1 cellular context compared by ENCODE assay signal in the genomic region with DNA sequence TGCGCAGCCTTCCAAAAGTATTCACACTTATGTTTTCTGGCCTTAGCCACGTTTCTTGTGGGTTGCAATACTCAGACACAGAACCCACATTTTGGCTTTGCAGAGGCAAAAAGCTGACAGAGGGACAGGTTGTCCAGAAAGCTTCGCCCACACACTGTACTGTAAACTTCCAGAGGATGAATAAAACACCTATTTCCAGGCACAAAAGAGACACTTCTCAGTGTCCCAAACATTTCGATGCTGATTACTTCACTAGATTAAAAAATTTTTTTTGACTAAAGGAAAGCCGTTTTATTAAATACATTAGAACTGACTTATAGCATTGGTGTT.
TF ChIP-seq lines count a peak whose summit lies in the region.

No MANE protein-coding gene starts in this region.

TF ChIP-seq in GM23338, 12 proteins besides CTCF, POLR2A, EP300 and RAD21 (continued from another document):
- TF ChIP-seq STAT1 (IDR thresholded peaks at IDR 0.05; ENCODE audit: unreplicated experiment), result no peak
